8 cellular contexts compared by ENCODE assay signal in genomic region chr1:181021811-181022434, GRCh38.
DNase-seq lines count a peak whose midpoint lies in the region; ATAC-seq lines count a peak whose summit lies in the region.

No MANE protein-coding gene starts in this region.

- H3K27ac ChIP-seq in cingulate gyrus (ENCODE audit: low read depth, low read length) = peak overlapping the region; percentile 83

- ATAC-seq in HG02884 (IDR thresholded peaks at IDR 0.05; ENCODE audit: unreplicated experiment) = peak; percentile 43

- peak; percentile 58 to 83 (median 80) for DNase-seq in NCI-H1417 (lab: John Stamatoyannopoulos, UW)
- DNase-seq in NCI-H1417 treated with DMSO at 0.1 percent for 48 hours (lab: John Stamatoyannopoulos, UW) = no peak
- peak; percentile 51 for DNase-seq in NCI-H2196 (lab: John Stamatoyannopoulos, UW; ENCODE audit: unreplicated experiment)
- peak; percentile 59 to 69 for DNase-seq in activated CD4-positive, alpha-beta T cell treated with anti-CD3 and anti-CD28 coated beads for 4 hours
- DNase-seq in kidney glomerular epithelial cell (lab: John Stamatoyannopoulos, UW) = peak; percentile 54
- DNase-seq in stimulated activated CD4-positive, alpha-beta T cell treated with anti-CD3 and anti-CD28 coated beads, Interleukin-1b, Interleukin-23, amount 100 ng/mL, for 4 hours (ENCODE audit: low read depth in 2 of 2) = peak; percentile 37 to 72
